In genomic region chr1:21447311-21447710, GRCh38 we compare ENCODE assay signal across 16 cellular contexts. TPM values are rescaled to one million over a fixed set of nuclear protein-coding genes. Genes with fewer than 3 reads are reported as not detected.
A peak's percentile ranks its signal among the peaks of the same experiment; 100 is the strongest.
DNase-seq lines count a peak whose midpoint lies in the region.
"Had no signal": no experiment of that assay in that cellular context is flagged by ENCODE, and none has a peak within 500 bp of the region (broad histone marks: within the 10 kb centered on the region; RNA-seq: fewer than 3 reads in every experiment).

No MANE protein-coding gene starts in this region.

- DNase-seq in EH (ENCODE audit: low read depth) (peak; percentile 44), LHCN-M2 (ENCODE audit: low read depth) (peak; percentile 85), amniotic stem cell (lab: John Stamatoyannopoulos, UW) (peak; percentile 13), foreskin melanocyte (peak; percentile 65), SHP77 treated with DMSO at 0.1 percent for 48 hours (lab: John Stamatoyannopoulos, UW) (no peak), Ammon's horn (ENCODE audit: low spot score) (no peak), OCI-M2 (lab: John Stamatoyannopoulos, UW; ENCODE audit: unreplicated experiment) (no peak)
- DNase-seq in activated T-cell treated with anti-CD3 and anti-CD28 coated beads, Interleukin-2, amount 50 U/mL, for 48 hours, result no peak
- DNase-seq: 8988T; C1 segment of cervical spinal cord; CD8-positive, alpha-beta T cell; DND-41; Kasumi-1; NCI-H1092; NCI-H1436 treated with DMSO at 0.1 percent for 48 hours; NCI-H1930 had no signal

RNA-seq across cellular contexts. Expression of gene NBPF3, which starts 7.4 kb away (rescaled TPM):
- total RNA-seq in LHCN-M2 (2014; rRNA removed), result 11.7 and 16.6 TPM in 2 replicates
- 6.5 TPM for polyA plus RNA-seq in LHCN-M2 (2012)

Comparison
In these comparisons a context has a peak if more than half of its experiments do, and no peak if none do; other contexts are left out.
1. DNase-seq: peak in EH (single experiment), LHCN-M2 (single experiment), amniotic stem cell (single experiment) and foreskin melanocyte (single experiment); none in SHP77 treated with DMSO at 0.1 percent for 48 hours (single experiment), activated T-cell treated with anti-CD3 and anti-CD28 coated beads, Interleukin-2, amount 50 U/mL, for 48 hours (0 of 2), Ammon's horn (single experiment) and OCI-M2 (single experiment).